ENCODE assay signal across 15 cellular contexts in genomic region chr3:178823140-178823539, GRCh38.
A peak's percentile ranks its signal among the peaks of the same experiment; 100 is the strongest.
DNase-seq lines count a peak whose midpoint lies in the region; TF ChIP-seq lines count a peak whose summit lies in the region.
"Had no signal": no experiment of that assay in that cellular context is flagged by ENCODE, and none has a peak within 500 bp of the region (broad histone marks: within the 10 kb centered on the region; RNA-seq: fewer than 3 reads in every experiment).

No MANE protein-coding gene starts in this region.

- H3K36me3 ChIP-seq in left ventricle myocardium inferior (no peaks in the 10 kb centered on the region), neural cell (ENCODE audit: insufficient read depth, low read length) (no peaks in the 10 kb centered on the region), tibial artery (no peaks in the 10 kb centered on the region), trophoblast cell (ENCODE audit: control insufficient read depth in 1 of 2, insufficient read depth in 2 of 2, low read length in 2 of 2) (no peaks in the 10 kb centered on the region)

- TF ChIP-seq RAD21 in neural cell (conservative IDR thresholded peaks at IDR 0.05) = no peak

- H3K4me2 ChIP-seq in neural cell (ENCODE audit: low read length) (no peak overlapping the region), trophoblast cell (ENCODE audit: low read length) (no peak overlapping the region)

- no peak overlapping the region for H2BK5ac ChIP-seq in trophoblast cell (ENCODE audit: low read depth, low read length, poor library complexity)

- H4K12ac ChIP-seq in trophoblast cell (ENCODE audit: low read depth, low read length) = no peak overlapping the region

- H4K20me1 ChIP-seq in neural cell (ENCODE audit: insufficient read depth) = no peaks in the 10 kb centered on the region

- DNase-seq in coronary artery (ENCODE audit: low spot score) = no peak
- DNase-seq in left ventricle myocardium inferior = no peak
- no peak for DNase-seq in tibial artery
- no peak for DNase-seq in NCI-H2196 treated with DMSO at 0.1 percent for 48 hours (lab: John Stamatoyannopoulos, UW; ENCODE audit: unreplicated experiment)
- no peak for DNase-seq in mucosa of gallbladder (ENCODE audit: low spot score)
- no peak for DNase-seq in trophoblast cell
- DNase-seq: activated CD4-positive, alpha-beta memory T cell treated with anti-CD3 and anti-CD28 coated beads for 36 hours; activated CD4-positive, CD25-positive, alpha-beta regulatory T cell; activated gamma-delta T cell; activated naive CD8-positive, alpha-beta T cell treated with anti-CD3 and anti-CD28 coated beads, Interleukin-2, amount 50 U/mL, for 24 hours; CD8-positive, alpha-beta T cell; DMS79; H9; stimulated activated CD4-positive, alpha-beta T cell treated with anti-CD3 and anti-CD28 coated beads, Interleukin-15, amount 100 ng/mL, for 24 hours had no signal

- H3K18ac ChIP-seq in trophoblast cell (ENCODE audit: low read length) = no peak overlapping the region

- H3K9me3 ChIP-seq in left ventricle myocardium inferior (replicated peaks) (no peaks in the 10 kb centered on the region), neural cell (ENCODE audit: low read length) (no peaks in the 10 kb centered on the region), tibial artery (no peaks in the 10 kb centered on the region), trophoblast cell (ENCODE audit: insufficient read depth, low read depth, low read length) (no peaks in the 10 kb centered on the region)

- TF ChIP-seq CTCF in coronary artery (IDR thresholded peaks at IDR 0.05) (no peak), left ventricle myocardium inferior (IDR thresholded peaks at IDR 0.05; ENCODE audit: borderline replicate concordance) (no peak), neural cell (IDR thresholded peaks at IDR 0.05; ENCODE audit: poor library complexity, severe bottlenecking) (no peak), tibial artery (IDR thresholded peaks at IDR 0.05) (no peak)

- H3K27ac ChIP-seq in coronary artery = peak overlapping the region; percentile 22 to 72
- H3K27ac ChIP-seq in left ventricle myocardium inferior (replicated peaks) = peak overlapping the region; percentile 69
- H3K27ac ChIP-seq in neural cell (ENCODE audit: low read length) = peak overlapping the region; percentile 54
- H3K27ac ChIP-seq in tibial artery = peak overlapping the region; percentile 46 to 56
- H3K27ac ChIP-seq in trophoblast cell (ENCODE audit: low read depth, low read length) = no peak overlapping the region

- H2BK120ac ChIP-seq in trophoblast cell (ENCODE audit: insufficient read depth, low read length, poor library complexity) = no peak overlapping the region

- H2AK5ac ChIP-seq in trophoblast cell (ENCODE audit: low read length) = no peak overlapping the region

- H3K79me2 ChIP-seq in neural cell (replicated peaks; ENCODE audit: insufficient read depth, low read length) (no peaks in the 10 kb centered on the region), trophoblast cell (ENCODE audit: control insufficient read depth, insufficient read depth, low read length, poor library complexity) (no peaks in the 10 kb centered on the region)

- intact Hi-C loops in left ventricle myocardium inferior (cut with micrococcal nuclease) = no loop called here
- intact Hi-C loops in tibial artery (cut with DNase I; ENCODE audit: low total_unique reads) = no loop called here

- H3K4me1 ChIP-seq in left ventricle myocardium inferior = peaks cover 35% of the 10 kb centered on the region
- peaks cover 0 to 24% (median 3%) of the 10 kb centered on the region in 4 donors for H3K4me1 ChIP-seq in tibial artery
- H3K4me1 ChIP-seq in trophoblast cell (ENCODE audit: control insufficient read depth in 1 of 2, insufficient read depth in 2 of 2, low read length in 2 of 2) = no peaks in the 10 kb centered on the region

- H3K14ac ChIP-seq in trophoblast cell (ENCODE audit: low read length) = no peak overlapping the region

- H3F3A ChIP-seq in neural cell (ENCODE audit: insufficient read depth, low read length, poor library complexity, severe bottlenecking) = peaks cover 6% of the 10 kb centered on the region

- no peak overlapping the region for H2BK12ac ChIP-seq in trophoblast cell (ENCODE audit: low read length)

- H3K27me3 ChIP-seq in left ventricle myocardium inferior (ENCODE audit: low read depth) (no peaks in the 10 kb centered on the region), neural cell (ENCODE audit: insufficient read depth, low read depth, low read length) (no peaks in the 10 kb centered on the region), tibial artery (no peaks in the 10 kb centered on the region), trophoblast cell (ENCODE audit: insufficient read depth, low read length) (no peaks in the 10 kb centered on the region)

- no peak overlapping the region for H4K8ac ChIP-seq in trophoblast cell (ENCODE audit: low read depth, low read length)

- H3K79me1 ChIP-seq in trophoblast cell (ENCODE audit: low read length) = no peaks in the 10 kb centered on the region

- no peak overlapping the region for H3K4ac ChIP-seq in trophoblast cell (ENCODE audit: low read depth, low read length)

- H2AFZ ChIP-seq in neural cell (ENCODE audit: low read depth, low read length) = no peak overlapping the region
- H2AFZ ChIP-seq in trophoblast cell (ENCODE audit: insufficient read depth, low read length, poor library complexity) = no peak overlapping the region

- H3K23ac ChIP-seq in trophoblast cell (ENCODE audit: low read length) = no peak overlapping the region

- no CpG with 5 or more reads among the region's 1 CpG for WGBS in trophoblast cell (ENCODE audit: extremely low coverage, insufficient coverage, insufficient read length)

- H3K9ac ChIP-seq in neural cell (ENCODE audit: low read length) (peak overlapping the region; percentile 10), trophoblast cell (ENCODE audit: low read length) (no peak overlapping the region)

- H3K9me2 ChIP-seq in neural cell (ENCODE audit: insufficient read depth, low read length) = no peaks in the 10 kb centered on the region

- no peak overlapping the region for H3K4me3 ChIP-seq in coronary artery
- H3K4me3 ChIP-seq in left ventricle myocardium inferior = no peak overlapping the region
- peak overlapping the region; percentile 14 for H3K4me3 ChIP-seq in neural cell (ENCODE audit: low read length)
- no peak overlapping the region for H3K4me3 ChIP-seq in tibial artery
- H3K4me3 ChIP-seq in trophoblast cell (ENCODE audit: low read depth, low read length) = no peak overlapping the region

- no peak for TF ChIP-seq EP300 in neural cell (conservative IDR thresholded peaks at IDR 0.05; ENCODE audit: poor library complexity, severe bottlenecking)

- no peak overlapping the region for H4K91ac ChIP-seq in trophoblast cell (ENCODE audit: low read depth, low read length)

TF ChIP-seq in neural cell, 6 proteins besides CTCF, POLR2A, EP300 and RAD21:
- TF ChIP-seq TAF1 (IDR thresholded peaks at IDR 0.05; ENCODE audit: low read depth) = no peak
- no peak for TF ChIP-seq MXI1 (conservative IDR thresholded peaks at IDR 0.05; ENCODE audit: poor library complexity, severe bottlenecking)
- TF ChIP-seq EZH2 (IDR thresholded peaks at IDR 0.05; ENCODE audit: borderline replicate concordance, insufficient read depth, low read length, poor library complexity, severe bottlenecking) = no peak
- no peak for TF ChIP-seq SMC3 (conservative IDR thresholded peaks at IDR 0.05; ENCODE audit: poor library complexity)
- no peak for TF ChIP-seq REST (IDR thresholded peaks at IDR 0.05; ENCODE audit: borderline replicate concordance)
- no peak for TF ChIP-seq POLR2AphosphoS5 (IDR thresholded peaks at IDR 0.05)
TF ChIP-seq in neural cell: peak in this region for 0.
